Comparison of ENCODE assay signal across 8 cellular contexts in genomic region chr16:11797166-11797956, GRCh38. TPM values are rescaled to one million over a fixed set of nuclear protein-coding genes. Genes with fewer than 3 reads are reported as not detected.
A peak's percentile ranks its signal among the peaks of the same experiment; 100 is the strongest.
DNase-seq lines count a peak whose midpoint lies in the region; ATAC-seq and TF ChIP-seq lines count a peak whose summit lies in the region.

Gene ZC3H7A (minus strand): TSS chr16:11797258. CDS start chr16:11782354, 14,904 bp downstream.

- peak within 1 kb of the TSS; percentile 85 for H3K4me3 ChIP-seq in AG04450 (ENCODE audit: low read depth, low read length)
- H3K4me3 ChIP-seq in WERI-Rb-1 (ENCODE audit: low read depth, low read length): peak within 1 kb of the TSS; percentile 92
- H3K4me3 ChIP-seq in mammary epithelial cell (replicated peaks in 1 of 3; ENCODE audit: insufficient read depth in 1 of 3, low read depth in 2 of 3, low read length in 3 of 3): peak within 1 kb of the TSS; percentile 80 to 98 (median 82)
- H3K4me3 ChIP-seq in smooth muscle cell: peak within 1 kb of the TSS; percentile 100

- CTCF ChIA-PET in AG04450 (lab: Charles Lee) (interaction anchor here (0.6 to 3.4 kb wide), 29 partner anchors 11 to 503 kb away, joined by 3 to 18 read pairs (median 4); partner anchors contain the start of gene TXNDC11), mammary epithelial cell (lab: Charles Lee; ENCODE audit: low non-redundant PET) (interaction anchor here (0.6 to 1.2 kb wide), 6 partner anchors 15 to 815 kb away, joined by 3 to 15 read pairs (median 5); partner anchors contain the start of gene TXNDC11)

- POLR2A ChIA-PET in AG04450 (lab: Yijun Ruan, JAX): interaction anchor here (0.6 to 2.1 kb wide), 13 partner anchors 9 to 210 kb away, joined by 3 to 29 read pairs (median 5); partner anchors contain the start of genes RSL1D1 and TXNDC11

- no peaks in the 10 kb centered on the region for H3K27me3 ChIP-seq in AG04450 (ENCODE audit: control insufficient read depth, insufficient read depth, low read length)
- H3K27me3 ChIP-seq in WERI-Rb-1 (ENCODE audit: insufficient read depth, low read depth, severe bottlenecking): no peaks in the 10 kb centered on the region
- no peaks in the 10 kb centered on the region for H3K27me3 ChIP-seq in mammary epithelial cell (ENCODE audit: insufficient read depth, low read length)
- no peaks in the 10 kb centered on the region for H3K27me3 ChIP-seq in smooth muscle cell (ENCODE audit: low read depth)

- H3K4me1 ChIP-seq in mammary epithelial cell (ENCODE audit: insufficient read depth, low read length) (peaks cover 47% of the 10 kb centered on the region), smooth muscle cell (ENCODE audit: low read depth) (peaks cover 17% of the 10 kb centered on the region)

- DNase-seq in AG04450 (ENCODE audit: low read depth, low spot score) (peak; percentile 92), NCI-H2196 treated with DMSO at 0.1 percent for 48 hours (lab: John Stamatoyannopoulos, UW; ENCODE audit: unreplicated experiment) (peak; percentile 93), WERI-Rb-1 (peak; percentile 97), mammary epithelial cell (peak; percentile 97), iPS-NIHi11 (ENCODE audit: low spot score) (peak; percentile 99), smooth muscle cell (lab: John Stamatoyannopoulos, UW; ENCODE audit: unreplicated experiment) (peak; percentile 84)

- WGBS in mammary epithelial cell (ENCODE audit: low coverage, missing lambda C conversion rate): under 1% methylated on average over 35 of the region's 80 CpGs
- WGBS in smooth muscle cell (ENCODE audit: low lambda C conversion rate): 2% methylated on average over 48 of the region's 80 CpGs

- peaks cover 76% of the 10 kb centered on the region for H3K79me2 ChIP-seq in mammary epithelial cell (ENCODE audit: insufficient read depth, low read length)
- peaks cover 69% of the 10 kb centered on the region for H3K79me2 ChIP-seq in smooth muscle cell (ENCODE audit: low read depth)

- H3K9ac ChIP-seq in mammary epithelial cell (ENCODE audit: insufficient read depth, low read length) (peak within 1 kb of the TSS; percentile 97), smooth muscle cell (ENCODE audit: low read depth) (peak within 1 kb of the TSS; percentile 91)

- BruUV-seq in mammary epithelial cell (replicated peaks; lab: Mats Ljungman, UMichigan): TSS peak; percentile 86

- H3K36me3 ChIP-seq in WERI-Rb-1 (peaks cover 23% of the 10 kb centered on the region), mammary epithelial cell (ENCODE audit: insufficient read depth, low read length) (peaks cover 6% of the 10 kb centered on the region), smooth muscle cell (ENCODE audit: low read depth) (no peaks in the 10 kb centered on the region)

- H3K27ac ChIP-seq in AG04450 (ENCODE audit: low read depth, low read length) (peak within 1 kb of the TSS; percentile 98), WERI-Rb-1 (peak within 1 kb of the TSS; percentile 98), mammary epithelial cell (ENCODE audit: insufficient read depth, low read depth, low read length) (peak within 1 kb of the TSS; percentile 92), smooth muscle cell (ENCODE audit: low read depth) (peak within 1 kb of the TSS; percentile 95)

- H2AFZ ChIP-seq in mammary epithelial cell (ENCODE audit: low read depth, low read length) (peak within 1 kb of the TSS; percentile 94), smooth muscle cell (ENCODE audit: low read depth) (peak within 1 kb of the TSS; percentile 63)

- in situ Hi-C loops in mammary epithelial cell (cut with MboI; ENCODE audit: low sequenced_read_pairs in 2 of 2): no loop called here

- H3F3A ChIP-seq in smooth muscle cell (ENCODE audit: low read depth): peaks cover 13% of the 10 kb centered on the region

- peak within 1 kb of the TSS; percentile 97 for H3K4me2 ChIP-seq in mammary epithelial cell (ENCODE audit: insufficient read depth, low read depth, low read length)
- H3K4me2 ChIP-seq in smooth muscle cell: peak within 1 kb of the TSS; percentile 98

- intact Hi-C loops in mammary epithelial cell (cut with micrococcal nuclease): loop anchor here (1.0 to 2.0 kb wide), 3 partner anchors 14 to 129 kb away; partner anchors contain the start of genes SNN and TXNDC11

- dilution Hi-C loops in mammary epithelial cell (cut with HindIII; ENCODE audit: low sequenced_read_pairs): no loop called here

- ATAC-seq in GM18870 (IDR thresholded peaks at IDR 0.05; ENCODE audit: unreplicated experiment) (peak; percentile 89), HG03135 (IDR thresholded peaks at IDR 0.05; ENCODE audit: unreplicated experiment) (peak; percentile 91)

- no peaks in the 10 kb centered on the region for H3K9me3 ChIP-seq in AG04450 (ENCODE audit: control insufficient read depth, insufficient read depth, low read length)
- no peaks in the 10 kb centered on the region for H3K9me3 ChIP-seq in WERI-Rb-1 (ENCODE audit: severe bottlenecking)
- no peaks in the 10 kb centered on the region for H3K9me3 ChIP-seq in mammary epithelial cell (replicated peaks; ENCODE audit: insufficient read depth, low read length)
- no peaks in the 10 kb centered on the region for H3K9me3 ChIP-seq in smooth muscle cell (replicated peaks; ENCODE audit: low read depth)

- H4K20me1 ChIP-seq in mammary epithelial cell (ENCODE audit: insufficient read depth, low read length): no peaks in the 10 kb centered on the region
- peaks cover 41% of the 10 kb centered on the region for H4K20me1 ChIP-seq in smooth muscle cell (ENCODE audit: low read depth)

- TF ChIP-seq CTCF in AG04450 (IDR thresholded peaks at IDR 0.05; ENCODE audit: low read depth, low read length): peak; percentile 44
- TF ChIP-seq CTCF in WERI-Rb-1 (IDR thresholded peaks at IDR 0.05; ENCODE audit: low read depth, low read length): peak; percentile 65
- TF ChIP-seq CTCF in mammary epithelial cell (conservative IDR thresholded peaks at IDR 0.05 in 1 of 2, IDR thresholded peaks at IDR 0.05 in 1 of 2; ENCODE audit: extremely low read depth in 1 of 2, insufficient read depth in 1 of 2, low read depth in 1 of 2, low read length in 2 of 2): peak; percentile 39 to 43
- peak; percentile 47 for TF ChIP-seq CTCF in smooth muscle cell (IDR thresholded peaks at IDR 0.05; ENCODE audit: borderline replicate concordance, insufficient read depth, poor library complexity, severe bottlenecking)

RNA-seq across cellular contexts. Expression of gene ZC3H7A, which starts in this region (rescaled TPM):
- polyA plus RNA-seq in AG04450 (2011; rRNA removed) (66.9 and 72.6 TPM in 2 replicates), mammary epithelial cell (29.0 TPM), smooth muscle cell (31.3 and 37.3 TPM in 2 replicates)
- polyA minus RNA-seq in AG04450 (2011; rRNA and poly(A)+ RNA removed): 32.0 and 40.6 TPM in 2 replicates
- total RNA-seq in mammary epithelial cell (10 to 100 TPM; 42.5 to 64.1 TPM), smooth muscle cell (38.6 and 43.4 TPM in 2 replicates)
- 25.5 TPM for polyA minus RNA-seq in mammary epithelial cell

Comparison
In these comparisons a context has a peak if more than half of its experiments do, and no peak if none do; other contexts are left out.
1. Peak in every context shown above with its lines: DNase-seq, ATAC-seq, H3K4me3 ChIP-seq and H3K27ac ChIP-seq.